In the genomic region with DNA sequence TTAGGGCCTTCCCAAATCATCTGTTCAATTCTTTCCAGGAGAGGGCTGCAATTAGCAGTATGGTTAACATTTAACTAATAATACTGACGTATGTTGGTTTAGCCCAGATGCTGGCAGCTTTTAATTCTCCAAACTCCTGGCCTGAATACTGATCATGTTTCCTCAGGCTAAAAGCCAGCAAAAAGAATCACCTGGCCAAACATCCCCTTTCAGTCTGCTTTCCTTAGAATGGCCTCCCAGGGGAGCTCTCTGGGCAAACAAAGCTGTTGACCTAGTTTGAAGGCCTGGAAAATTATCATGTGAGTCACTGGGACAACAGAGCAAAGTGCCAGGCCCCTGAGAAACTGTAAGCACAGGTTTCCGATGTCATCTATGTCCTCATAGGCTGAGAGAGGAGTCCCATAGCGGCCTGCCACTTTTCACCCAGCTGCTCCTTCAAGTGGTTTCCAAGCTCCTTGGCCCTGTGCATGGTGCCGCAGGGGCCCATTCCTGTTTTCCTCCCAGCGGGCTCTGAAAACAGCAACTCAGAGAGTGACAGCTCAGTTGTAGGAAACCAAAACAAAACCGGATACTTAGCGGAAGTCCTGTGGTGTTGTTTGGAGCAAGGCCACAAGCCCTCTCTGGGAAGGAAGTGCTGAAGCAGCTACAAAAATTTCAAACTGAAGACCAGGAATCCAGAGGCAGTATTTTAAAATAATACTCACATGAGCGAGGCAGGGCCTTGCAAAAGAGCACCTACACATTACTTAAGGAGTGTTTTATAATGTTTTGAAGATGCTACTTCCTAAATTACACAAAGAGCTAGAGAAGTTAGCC, we compare ENCODE assay signal across 8 cellular contexts. TPM values are rescaled to one million over a fixed set of nuclear protein-coding genes. Genes with fewer than 3 reads are reported as not detected.
DNase-seq lines count a peak whose midpoint lies in the region; ATAC-seq and TF ChIP-seq lines count a peak whose summit lies in the region.

No MANE protein-coding gene starts in this region.

- H3K36me3 ChIP-seq in HAP-1 (replicated peaks) (no peaks in the 10 kb centered on the region), smooth muscle cell (ENCODE audit: low read depth) (no peaks in the 10 kb centered on the region)

- in situ Hi-C loops in HAP-1 (cut with MboI; ENCODE audit: low sequenced_read_pairs), result no loop called here

- peak overlapping the region; percentile 93 for H3K27ac Mint-ChIP-seq in activated CD4-positive, alpha-beta T cell treated with anti-CD3 and anti-CD28 coated beads for 36 hours

- H3K4me3 ChIP-seq in AG09309 (ENCODE audit: control insufficient read depth, low read depth, low read length) (peak overlapping the region; percentile 15), HAP-1 (no peak overlapping the region), choroid plexus epithelial cell (ENCODE audit: low read depth, low read length) (peak overlapping the region; percentile 34), smooth muscle cell (peak overlapping the region; percentile 3)

- no peaks in the 10 kb centered on the region for H3K79me2 ChIP-seq in smooth muscle cell (ENCODE audit: low read depth)

- H3K27me3 ChIP-seq in HAP-1 (ENCODE audit: low read depth), result peaks cover 27% of the 10 kb centered on the region
- no peaks in the 10 kb centered on the region for H3K27me3 ChIP-seq in smooth muscle cell (ENCODE audit: low read depth)

- peak overlapping the region; percentile 89 for H3K27ac ChIP-seq in smooth muscle cell (ENCODE audit: low read depth)

- POLR2A ChIA-PET in activated CD4-positive, alpha-beta T cell treated with anti-CD3 and anti-CD28 coated beads for 36 hours (lab: Charles Lee), result interaction anchor here (0.6 to 2.3 kb wide), 8 partner anchors 8 to 528 kb away, joined by 3 to 15 read pairs (median 6); a partner anchor contains a TSS

- peaks cover 1% of the 10 kb centered on the region for H3K36me3 Mint-ChIP-seq in activated CD4-positive, alpha-beta T cell treated with anti-CD3 and anti-CD28 coated beads for 36 hours (ENCODE audit: low read depth)

- WGBS in smooth muscle cell (ENCODE audit: low lambda C conversion rate), result 19% methylated on average over 8 of the region's 8 CpGs

- no peaks in the 10 kb centered on the region for H3K9me3 ChIP-seq in HAP-1
- H3K9me3 ChIP-seq in smooth muscle cell (replicated peaks; ENCODE audit: low read depth), result no peaks in the 10 kb centered on the region

- peak overlapping the region; percentile 77 for H2AFZ ChIP-seq in smooth muscle cell (ENCODE audit: low read depth)

- peak overlapping the region; percentile 66 for H3K4me3 Mint-ChIP-seq in activated CD4-positive, alpha-beta T cell treated with anti-CD3 and anti-CD28 coated beads for 36 hours

- peaks cover 50% of the 10 kb centered on the region for H3K4me1 Mint-ChIP-seq in activated CD4-positive, alpha-beta T cell treated with anti-CD3 and anti-CD28 coated beads for 36 hours

- no peaks in the 10 kb centered on the region for H4K20me1 ChIP-seq in smooth muscle cell (ENCODE audit: low read depth)

- intact Hi-C loops in activated CD4-positive, alpha-beta T cell treated with anti-CD3 and anti-CD28 coated beads for 36 hours (cut with DNase I, micrococcal nuclease), result loop anchor here in 1 of 2 experiments (2.0 to 5.0 kb wide), 2 partner anchors 14 to 35 kb away; a partner anchor contains a TSS

- TF ChIP-seq CTCF in AG09309 (IDR thresholded peaks at IDR 0.05; ENCODE audit: control insufficient read depth, insufficient read depth, low read depth, low read length, missing control alignments), result peak; percentile 23
- peak; percentile 21 for TF ChIP-seq CTCF in choroid plexus epithelial cell (conservative IDR thresholded peaks at IDR 0.05; ENCODE audit: low read depth, low read length)
- TF ChIP-seq CTCF in smooth muscle cell (IDR thresholded peaks at IDR 0.05; ENCODE audit: borderline replicate concordance, insufficient read depth, poor library complexity, severe bottlenecking), result no peak

- peak; percentile 62 for ATAC-seq in activated CD4-positive, alpha-beta T cell treated with anti-CD3 and anti-CD28 coated beads for 36 hours
- ATAC-seq in HG03095 (IDR thresholded peaks at IDR 0.05; ENCODE audit: unreplicated experiment), result no peak

- H3K9ac ChIP-seq in smooth muscle cell (ENCODE audit: low read depth), result peak overlapping the region; percentile 75

- H3K4me2 ChIP-seq in smooth muscle cell, result peak overlapping the region; percentile 72

- H3K9me3 Mint-ChIP-seq in activated CD4-positive, alpha-beta T cell treated with anti-CD3 and anti-CD28 coated beads for 36 hours (ENCODE audit: low read depth), result no peaks in the 10 kb centered on the region

- peak; percentile 67 for DNase-seq in AG09309 (ENCODE audit: low read depth)
- peak; percentile 89 to 90 for DNase-seq in HAP-1 (ENCODE audit: low spot score in 2 of 2)
- DNase-seq in NCI-H2227 treated with DMSO at 0.1 percent for 48 hours (lab: John Stamatoyannopoulos, UW), result peak; percentile 69
- DNase-seq in activated CD4-positive, alpha-beta T cell treated with anti-CD3 and anti-CD28 coated beads for 36 hours, result peak; percentile 67
- DNase-seq in choroid plexus epithelial cell (ENCODE audit: low read depth), result peak; percentile 98
- peak; percentile 97 for DNase-seq in islet precursor cell
- no peak for DNase-seq in smooth muscle cell (lab: John Stamatoyannopoulos, UW; ENCODE audit: unreplicated experiment)

- peaks cover 10% of the 10 kb centered on the region for H3F3A ChIP-seq in smooth muscle cell (ENCODE audit: low read depth)

- CTCF ChIA-PET in activated CD4-positive, alpha-beta T cell treated with anti-CD3 and anti-CD28 coated beads for 36 hours (lab: Charles Lee), result interaction anchor here (0.6 to 2.1 kb wide), 18 partner anchors 9 to 1168 kb away, joined by 3 to 15 read pairs (median 4); a partner anchor contains a TSS

- peaks cover 6% of the 10 kb centered on the region for H3K4me1 ChIP-seq in HAP-1
- peaks cover 11% of the 10 kb centered on the region for H3K4me1 ChIP-seq in smooth muscle cell (ENCODE audit: low read depth)

- no peaks in the 10 kb centered on the region for H3K27me3 Mint-ChIP-seq in activated CD4-positive, alpha-beta T cell treated with anti-CD3 and anti-CD28 coated beads for 36 hours

RNA-seq across cellular contexts. Expression of a gene that starts 36.5 kb away (rescaled TPM):
- 100 to 1,000 TPM; 129 to 142 TPM for total RNA-seq in activated CD4-positive, alpha-beta T cell treated with anti-CD3 and anti-CD28 coated beads for 36 hours
- total RNA-seq in smooth muscle cell, result 293 and 300 TPM in 2 replicates
- 206 and 230 TPM in 2 replicates for polyA plus RNA-seq in smooth muscle cell

RNA-seq across cellular contexts. Expression of a gene that starts 40.7 kb away (rescaled TPM):
- total RNA-seq in activated CD4-positive, alpha-beta T cell treated with anti-CD3 and anti-CD28 coated beads for 36 hours, result 10 to 100 TPM; 35.6 to 43.5 TPM
- 16.5 and 17.5 TPM in 2 replicates for total RNA-seq in smooth muscle cell
- polyA plus RNA-seq in smooth muscle cell, result 2.3 and 3.4 TPM in 2 replicates
